ENCODE assay signal across 18 cellular contexts in genomic region chr2:26464390-26465265, GRCh38. TPM values are rescaled to one million over a fixed set of nuclear protein-coding genes. Genes with fewer than 3 reads are reported as not detected.
DNase-seq lines count a peak whose midpoint lies in the region; ATAC-seq, FAIRE-seq and TF ChIP-seq lines count a peak whose summit lies in the region.
"Had no signal": no experiment of that assay in that cellular context is flagged by ENCODE, and none has a peak within 500 bp of the region (broad histone marks: within the 10 kb centered on the region; RNA-seq: fewer than 3 reads in every experiment).

No MANE protein-coding gene starts in this region.

- no peak overlapping the region for H2BK120ac ChIP-seq in H9 (ENCODE audit: low read depth, low read length, poor library complexity, severe bottlenecking)

- peak overlapping the region in 2 of 3 experiments; percentile 67 to 82; a peak in 3 of 7 replicates for H3K27ac Mint-ChIP-seq in H9
- H3K27ac Mint-ChIP-seq: CD4-positive, alpha-beta T cell had no signal

- H3K79me1 ChIP-seq in H9 (ENCODE audit: insufficient read depth, low read depth, low read length, poor library complexity, severe bottlenecking) = no peaks in the 10 kb centered on the region

- H3K36me3 ChIP-seq in BLaER1 (no peaks in the 10 kb centered on the region), kidney (ENCODE audit: control insufficient read depth in 1 of 2, insufficient read depth in 2 of 2, low read length in 2 of 2) (no peaks in the 10 kb centered on the region)

- H3K4me1 ChIP-seq in BLaER1 (peaks cover 12% of the 10 kb centered on the region), H9 (ENCODE audit: insufficient read depth, low read length) (no peaks in the 10 kb centered on the region), kidney (ENCODE audit: control insufficient read depth in 1 of 2, insufficient read depth in 1 of 2, low read depth in 1 of 2, low read length in 2 of 2) (no peaks in the 10 kb centered on the region)

- peak overlapping the region; percentile 59 for H3K4me2 ChIP-seq in BLaER1
- no peak overlapping the region for H3K4me2 ChIP-seq in H9 (ENCODE audit: insufficient read depth, insufficient read length, low read length)

- TF ChIP-seq CTCF in H9 (conservative IDR thresholded peaks at IDR 0.05) = no peak
- TF ChIP-seq CTCF in kidney (IDR thresholded peaks at IDR 0.05; ENCODE audit: borderline replicate concordance, extremely low read depth, insufficient read depth) = no peak

- H3K9me3 Mint-ChIP-seq in H9 = peaks cover 0 to 7% of the 10 kb centered on the region in 2 experiments; a peak in 2 of 5 replicates
- H3K9me3 Mint-ChIP-seq: CD4-positive, alpha-beta T cell had no signal

- H3K9ac ChIP-seq in BLaER1 (0 out of 2 replicates have a peak overlapping the region, but pooled peaks have one; percentile 15), H9 (ENCODE audit: extremely low read depth, insufficient read length, low read length) (no peak overlapping the region), kidney (ENCODE audit: low read length in 2 of 2) (no peak overlapping the region)

- H2AFZ ChIP-seq in H9 (ENCODE audit: low read length) = no peak overlapping the region

- H3K14ac ChIP-seq in H9 (ENCODE audit: insufficient read depth, low read length) = no peak overlapping the region; the same call in 1 of the 2 replicates

- no peak overlapping the region for H3K23ac ChIP-seq in H9 (ENCODE audit: insufficient read length, low read depth, low read length)

- no peaks in the 10 kb centered on the region for H3K23me2 ChIP-seq in H9 (ENCODE audit: insufficient read length, low read depth, low read length, poor library complexity, severe bottlenecking)

- no peak overlapping the region for H3K56ac ChIP-seq in H9 (ENCODE audit: insufficient read length, low read depth, low read length)

- WGBS in H9 (ENCODE audit: extremely low coverage, insufficient read length, low lambda C conversion rate) = no CpG with 5 or more reads among the region's 14 CpGs

- no peak overlapping the region for H3K4ac ChIP-seq in H9 (ENCODE audit: low read depth, low read length)

- no peak overlapping the region for H2BK5ac ChIP-seq in H9 (ENCODE audit: insufficient read length, low read length)

- H3K27ac ChIP-seq in BLaER1 = no peak overlapping the region
- no peak overlapping the region for H3K27ac ChIP-seq in H9 (ENCODE audit: insufficient read length, low read depth, low read length)
- no peak overlapping the region for H3K27ac ChIP-seq in kidney (ENCODE audit: low read depth in 2 of 2, low read length in 2 of 2)

- no peak overlapping the region for H3T11ph ChIP-seq in H9 (ENCODE audit: low read length)

- no peak overlapping the region for H4K8ac ChIP-seq in H9 (replicated peaks; ENCODE audit: insufficient read length, low read depth, low read length)

- no peaks in the 10 kb centered on the region for H3K9me3 ChIP-seq in BLaER1
- H3K9me3 ChIP-seq in H9 (ENCODE audit: control insufficient read depth, low read depth, low read length) = no peaks in the 10 kb centered on the region
- peaks cover 2 to 6% of the 10 kb centered on the region in 2 donors for H3K9me3 ChIP-seq in kidney (ENCODE audit: control insufficient read depth in 1 of 2, low read length in 2 of 2)

- no peaks in the 10 kb centered on the region; the same call in 1 of the 2 replicates for H3K27me3 Mint-ChIP-seq in H9 (ENCODE audit: low read depth)
- H3K27me3 Mint-ChIP-seq: CD4-positive, alpha-beta T cell had no signal

- H3K4me3 Mint-ChIP-seq in H9 = no peak overlapping the region
- H3K4me3 Mint-ChIP-seq: CD4-positive, alpha-beta T cell had no signal

- H3K36me3 Mint-ChIP-seq in H9 (ENCODE audit: insufficient read depth in 1 of 3, low read depth in 3 of 3) = no peaks in the 10 kb centered on the region

- peak overlapping the region; percentile 48 for H4K91ac ChIP-seq in H9 (ENCODE audit: insufficient read length, low read depth, low read length)

- DNase-seq in H9 = no peak
- DNase-seq in kidney = peak; percentile 57
- DNase-seq in posterior vena cava (ENCODE audit: low spot score) = peak; percentile 65
- DNase-seq in anterior cingulate cortex (lab: John Stamatoyannopoulos, UW) = no peak
- no peak for DNase-seq in activated CD4-positive, alpha-beta T cell treated with anti-CD3 and anti-CD28 coated beads for 1 hour
- DNase-seq: CD4-positive, alpha-beta T cell; DMS79; NCI-H1105; NCI-H1694 treated with DMSO at 0.1 percent for 48 hours; NCI-H2107; NCI-H2227 treated with DMSO at 0.1 percent for 48 hours; NCI-H524 had no signal

- H2BK12ac ChIP-seq in H9 (ENCODE audit: insufficient read length, low read depth, low read length) = no peak overlapping the region

- no peak overlapping the region for H2AK5ac ChIP-seq in H9 (ENCODE audit: insufficient read length, low read length)

- no peak for ATAC-seq in GM21529 (IDR thresholded peaks at IDR 0.05; ENCODE audit: unreplicated experiment)
- ATAC-seq: HCT116 had no signal

- intact Hi-C loops in kidney (cut with DNase I) = no loop called here
- intact Hi-C loops in posterior vena cava (cut with DNase I) = no loop called here

- H3K4me1 Mint-ChIP-seq in H9 = peaks cover 46 to 58% of the 10 kb centered on the region in 2 experiments

- FAIRE-seq in kidney (lab: Jason Lieb, UNC) = no peak
- FAIRE-seq: D721Med had no signal

- H3K79me2 ChIP-seq in H9 (ENCODE audit: insufficient read depth, low read length) = no peaks in the 10 kb centered on the region

- H4K20me1 ChIP-seq in BLaER1 (no peaks in the 10 kb centered on the region), H9 (ENCODE audit: control insufficient read depth, insufficient read depth, insufficient read length) (no peaks in the 10 kb centered on the region)

- H2BK20ac ChIP-seq in H9 (ENCODE audit: low read depth, low read length, poor library complexity, severe bottlenecking) = no peak overlapping the region

- H3K27me3 ChIP-seq in BLaER1 = no peaks in the 10 kb centered on the region
- no peaks in the 10 kb centered on the region for H3K27me3 ChIP-seq in H9 (ENCODE audit: insufficient read depth, low read length)

- H3K18ac ChIP-seq in H9 (ENCODE audit: insufficient read length, low read depth, low read length) = no peak overlapping the region

- no peak overlapping the region for H2BK15ac ChIP-seq in H9 (ENCODE audit: low read depth, low read length)

- no peak overlapping the region for H4K5ac ChIP-seq in H9 (ENCODE audit: insufficient read length, low read depth, low read length)

- no peak overlapping the region for H3K4me3 ChIP-seq in BLaER1
- H3K4me3 ChIP-seq in kidney (ENCODE audit: low read length in 2 of 2) = no peak overlapping the region

RNA-seq across cellular contexts. Expression of gene OTOF, which starts 13.3 kb away (rescaled TPM):
- total RNA-seq in H9 (2021) (0.15 and 0.35 TPM in 2 replicates), kidney (0.16 TPM), posterior vena cava (under 1 TPM; 0.29 to 0.32 TPM)
- polyA plus RNA-seq in kidney (ENCODE audit: insufficient read depth, low read depth, low replicate concordance) = not detected
- total RNA-seq: MCF 10A, SK-MEL-5 had no signal

Comparison
In these comparisons a context has a peak if more than half of its experiments do, and no peak if none do; other contexts are left out.
1. DNase-seq: peak in kidney (single experiment) and posterior vena cava (single experiment); none in H9 (single experiment), anterior cingulate cortex (0 of 58) and activated CD4-positive, alpha-beta T cell treated with anti-CD3 and anti-CD28 coated beads for 1 hour (single experiment).